13 cellular contexts compared by ENCODE assay signal in genomic region chr15:74786659-74787165, GRCh38. TPM values are rescaled to one million over a fixed set of nuclear protein-coding genes. Genes with fewer than 3 reads are reported as not detected.
DNase-seq lines count a peak whose midpoint lies in the region; ATAC-seq and TF ChIP-seq lines count a peak whose summit lies in the region.
"Had no signal": no experiment of that assay in that cellular context is flagged by ENCODE, and none has a peak within 500 bp of the region (broad histone marks: within the 10 kb centered on the region; RNA-seq: fewer than 3 reads in every experiment).

No MANE protein-coding gene starts in this region.

- peaks cover 69% of the 10 kb centered on the region for H3K4me1 ChIP-seq in CD8-positive, alpha-beta T cell (ENCODE audit: insufficient read depth, low read length)
- H3K4me1 ChIP-seq in neutrophil (ENCODE audit: control insufficient read depth in 1 of 2, insufficient read depth in 1 of 2, low read depth in 1 of 2, low read length in 1 of 2), result peaks cover 81 to 92% of the 10 kb centered on the region in 2 experiments

- POLR2A ChIA-PET in CD8-positive, alpha-beta T cell (lab: Charles Lee), result interaction anchor here (0.5 to 21.8 kb wide), 11 partner anchors 7 to 172 kb away, joined by 3 to 512 read pairs (median 7); partner anchors contain the start of genes CLK3, COX5A, CPLX3 and CSK

- peak in 1 of 7 experiments; percentile 48 for DNase-seq in CD8-positive, alpha-beta T cell
- DNase-seq in NAMALWA (ENCODE audit: low spot score), result peak; percentile 53
- DNase-seq in head of caudate nucleus, result no peak
- no peak for DNase-seq in EL
- no peak for DNase-seq in NCI-H1417 (lab: John Stamatoyannopoulos, UW)
- DNase-seq: retina had no signal

- no peaks in the 10 kb centered on the region for H3K27me3 ChIP-seq in CD8-positive, alpha-beta T cell (ENCODE audit: insufficient read depth, low read length)
- no peaks in the 10 kb centered on the region for H3K27me3 ChIP-seq in neutrophil

- ATAC-seq in CD8-positive, alpha-beta T cell, result no peak
- no peak for ATAC-seq in HG02870 (IDR thresholded peaks at IDR 0.05; ENCODE audit: unreplicated experiment)

- peak overlapping the region; percentile 53 for H3K27ac ChIP-seq in CD8-positive, alpha-beta T cell (ENCODE audit: low read depth, low read length)
- H3K27ac ChIP-seq in neutrophil, result peak overlapping the region; percentile 100

- CTCF ChIA-PET in CD8-positive, alpha-beta T cell (lab: Charles Lee), result interaction anchor here (0.8 to 38.4 kb wide), 15 partner anchors 9 to 170 kb away, joined by 3 to 1956 read pairs (median 7); partner anchors contain the start of genes CSK, LMAN1L and ULK3

- H3K36me3 ChIP-seq in CD8-positive, alpha-beta T cell (ENCODE audit: insufficient read depth, low read length), result no peaks in the 10 kb centered on the region
- H3K36me3 ChIP-seq in neutrophil, result peaks cover 12% of the 10 kb centered on the region

- no peak for TF ChIP-seq CTCF in CD8-positive, alpha-beta T cell (IDR thresholded peaks at IDR 0.05)
- no peak for TF ChIP-seq CTCF in neutrophil (IDR thresholded peaks at IDR 0.05)

- peaks cover 64% of the 10 kb centered on the region for H3K4me1 Mint-ChIP-seq in CD8-positive, alpha-beta T cell (ENCODE audit: low read depth)
- peaks cover 82% of the 10 kb centered on the region for H3K4me1 Mint-ChIP-seq in dendritic cell treated with granulocyte-macrophage colony-stimulating factor and Interleukin-4, amounts not matched to agents 40 ng/mL and 50 ng/mL, for 4 days (ENCODE audit: low read depth)

- intact Hi-C loops in CD8-positive, alpha-beta T cell (cut with DNase I, micrococcal nuclease), result loop anchor here (1.0 to 10.0 kb wide), 7 partner anchors 169 to 858 kb away; partner anchors contain the start of genes ARID3B (in 2 of the 2), CLK3 (in 2 of the 2), IMP3 (in 1 of the 2) and SIN3A (in 1 of the 2)
- intact Hi-C loops in dendritic cell treated with granulocyte-macrophage colony-stimulating factor and Interleukin-4, amounts not matched to agents 40 ng/mL and 50 ng/mL, for 4 days (cut with micrococcal nuclease), result loop anchor here (2.0 to 5.0 kb wide), 2 partner anchors 14 to 666 kb away; partner anchors contain the start of gene SIN3A
- intact Hi-C loops in head of caudate nucleus (cut with DNase I), result no loop called here

- H3K4me3 ChIP-seq in CD8-positive, alpha-beta T cell (ENCODE audit: low read depth, low read length), result peak overlapping the region; percentile 83
- H3K4me3 ChIP-seq in neutrophil (ENCODE audit: low read depth in 1 of 2, low read length in 1 of 2), result peak overlapping the region; percentile 95 to 99

- no peaks in the 10 kb centered on the region for H3K9me3 Mint-ChIP-seq in CD8-positive, alpha-beta T cell
- no peaks in the 10 kb centered on the region for H3K9me3 Mint-ChIP-seq in dendritic cell treated with granulocyte-macrophage colony-stimulating factor and Interleukin-4, amounts not matched to agents 40 ng/mL and 50 ng/mL, for 4 days

- peak overlapping the region; percentile 83 for H3K4me3 Mint-ChIP-seq in CD8-positive, alpha-beta T cell
- peak overlapping the region; percentile 97 for H3K4me3 Mint-ChIP-seq in dendritic cell treated with granulocyte-macrophage colony-stimulating factor and Interleukin-4, amounts not matched to agents 40 ng/mL and 50 ng/mL, for 4 days

- peak overlapping the region; percentile 92 for H3K27ac Mint-ChIP-seq in CD8-positive, alpha-beta T cell
- H3K27ac Mint-ChIP-seq in dendritic cell treated with granulocyte-macrophage colony-stimulating factor and Interleukin-4, amounts not matched to agents 40 ng/mL and 50 ng/mL, for 4 days, result peak overlapping the region; percentile 93

- H3K36me3 Mint-ChIP-seq in CD8-positive, alpha-beta T cell, result peaks cover 27% of the 10 kb centered on the region
- H3K36me3 Mint-ChIP-seq in dendritic cell treated with granulocyte-macrophage colony-stimulating factor and Interleukin-4, amounts not matched to agents 40 ng/mL and 50 ng/mL, for 4 days (ENCODE audit: low read depth), result peaks cover 64% of the 10 kb centered on the region

- H3K27me3 Mint-ChIP-seq in CD8-positive, alpha-beta T cell (ENCODE audit: low read depth), result no peaks in the 10 kb centered on the region
- H3K27me3 Mint-ChIP-seq in dendritic cell treated with granulocyte-macrophage colony-stimulating factor and Interleukin-4, amounts not matched to agents 40 ng/mL and 50 ng/mL, for 4 days, result no peaks in the 10 kb centered on the region

- no peaks in the 10 kb centered on the region for H3K9me3 ChIP-seq in CD8-positive, alpha-beta T cell (ENCODE audit: low read length)
- no peaks in the 10 kb centered on the region for H3K9me3 ChIP-seq in neutrophil

RNA-seq across cellular contexts. Expression of gene CSK, which starts 4.8 kb away (rescaled TPM):
- 100 to 1,000 TPM in 1 of 2 experiments, 10 to 100 TPM in 1; 99.5 to 118 TPM for total RNA-seq in CD8-positive, alpha-beta T cell

RNA-seq across cellular contexts. Expression of gene LMAN1L, which starts 25.9 kb away (rescaled TPM):
- not detected for total RNA-seq in CD8-positive, alpha-beta T cell
- total RNA-seq: Daoy, RPMI7951, subcutaneous adipose tissue had no signal

RNA-seq across cellular contexts. Expression of gene CYP1A2, which starts 38.1 kb away (rescaled TPM):
- not detected for total RNA-seq in CD8-positive, alpha-beta T cell
- total RNA-seq: Daoy, glomerular endothelial cell, RPMI7951, subcutaneous adipose tissue had no signal

RNA-seq across cellular contexts. Expression of gene CPLX3, which starts 39.7 kb away (rescaled TPM):
- total RNA-seq in CD8-positive, alpha-beta T cell, result under 1 TPM; 0.19 to 0.36 TPM
- total RNA-seq: Daoy, glomerular endothelial cell, RPMI7951, subcutaneous adipose tissue had no signal

RNA-seq across cellular contexts. Expression of gene ULK3, which starts 56.2 kb away (rescaled TPM):
- total RNA-seq in CD8-positive, alpha-beta T cell, result 10 to 100 TPM; 34.3 to 35.1 TPM
